In genomic region chr4:85496146-85496849, GRCh38 we compare ENCODE assay signal across 13 cellular contexts. TPM values are rescaled to one million over a fixed set of nuclear protein-coding genes. Genes with fewer than 3 reads are reported as not detected.
DNase-seq lines count a peak whose midpoint lies in the region; ATAC-seq and TF ChIP-seq lines count a peak whose summit lies in the region.
"Had no signal": no experiment of that assay in that cellular context is flagged by ENCODE, and none has a peak within 500 bp of the region (broad histone marks: within the 10 kb centered on the region; RNA-seq: fewer than 3 reads in every experiment).

No MANE protein-coding gene starts in this region.

- H3K9me3 Mint-ChIP-seq in osteocyte (ENCODE audit: unreplicated experiment): no peaks in the 10 kb centered on the region

- no peaks in the 10 kb centered on the region for H3K36me3 Mint-ChIP-seq in osteocyte (ENCODE audit: unreplicated experiment)

- peaks cover 19% of the 10 kb centered on the region for H3F3A ChIP-seq in SK-N-SH (replicated peaks; ENCODE audit: insufficient read depth)
- H3F3A ChIP-seq in smooth muscle cell (ENCODE audit: low read depth): peaks cover 5% of the 10 kb centered on the region

- DNase-seq in HCT116 (ENCODE audit: low read depth, low spot score) (no peak), SK-N-SH (no peak), fibroblast of pulmonary artery (ENCODE audit: low read depth) (peak; percentile 61), smooth muscle cell (lab: John Stamatoyannopoulos, UW; ENCODE audit: unreplicated experiment) (no peak), AG08396 (ENCODE audit: low spot score) (no peak), osteocyte (ENCODE audit: extremely low spot score, unreplicated experiment) (no peak), NCI-H187 (lab: John Stamatoyannopoulos, UW) (no peak)
- DNase-seq: activated CD8-positive, alpha-beta memory T cell treated with anti-CD3 and anti-CD28 coated beads, Interleukin-2, amount 50 U/mL, for 4 hours; COR-L47; effector memory CD8-positive, alpha-beta T cell; NCI-H1092 treated with DMSO at 0.1 percent for 48 hours; substantia nigra had no signal

- 70% methylated on average over 8 of the region's 8 CpGs for WGBS in SK-N-SH (ENCODE audit: low lambda C conversion rate)
- WGBS in smooth muscle cell (ENCODE audit: low lambda C conversion rate): 51% methylated on average over 8 of the region's 8 CpGs

- H3K9ac ChIP-seq in HCT116 (ENCODE audit: low read length) (no peak overlapping the region), SK-N-SH (no peak overlapping the region), smooth muscle cell (ENCODE audit: low read depth) (no peak overlapping the region)

- H3K27me3 ChIP-seq in HCT116 (ENCODE audit: insufficient read depth, low read length): no peaks in the 10 kb centered on the region
- no peaks in the 10 kb centered on the region for H3K27me3 ChIP-seq in SK-N-SH (ENCODE audit: insufficient read depth)
- no peaks in the 10 kb centered on the region for H3K27me3 ChIP-seq in smooth muscle cell (ENCODE audit: low read depth)

- BruUV-seq in HCT116 (replicated peaks; lab: Mats Ljungman, UMichigan): no TSS peak

- H3K4me3 ChIP-seq in HCT116 (replicated peaks in 1 of 2; ENCODE audit: low read depth in 1 of 2, low read length in 2 of 2): peak overlapping the region in 1 of 2 experiments; percentile 0; a peak in 1 of 4 replicates
- no peak overlapping the region for H3K4me3 ChIP-seq in SK-N-SH (ENCODE audit: low read depth in 2 of 2, low read length in 1 of 2)
- peak overlapping the region; percentile 30 for H3K4me3 ChIP-seq in fibroblast of pulmonary artery (replicated peaks; ENCODE audit: low read depth, low read length)
- H3K4me3 ChIP-seq in smooth muscle cell: peak overlapping the region; percentile 12

- CTCF ChIA-PET in HCT116 (lab: Charles Lee) (interaction anchor here (0.9 to 1.1 kb wide), 2 partner anchors 21 to 300 kb away, joined by 3 read pairs; partner anchors contain the start of gene ARHGAP24), SK-N-SH (lab: Yijun Ruan, JAX) (interaction anchor here (0.9 to 1.5 kb wide), 3 partner anchors 8 to 26 kb away, joined by 3 to 4 read pairs (median 3); no protein-coding TSS in a partner anchor)

- intact Hi-C loops in HCT116 (cut with micrococcal nuclease): no loop called here

- TF ChIP-seq RAD21 in HCT116 (IDR thresholded peaks at IDR 0.05; ENCODE audit: low read depth) (no peak), SK-N-SH (IDR thresholded peaks at IDR 0.05; ENCODE audit: low read length) (no peak)

- RAD21 ChIA-PET in HCT116 (lab: Charles Lee; ENCODE audit: low non-redundant PET in 1 of 2, low total read pairs in 2 of 2, uncharacterized antibody in 2 of 2, unreplicated experiment in 2 of 2): no interaction called here

- TF ChIP-seq POLR2A in HCT116 (IDR thresholded peaks at IDR 0.05; ENCODE audit: borderline replicate concordance, extremely low read depth, insufficient read depth, insufficient read length): no peak

- H3K27ac ChIP-seq in HCT116 (ENCODE audit: low read depth, low read length) (no peak overlapping the region), SK-N-SH (ENCODE audit: low read depth in 2 of 2, low read length in 1 of 2) (peak overlapping the region in 1 of 2 experiments; percentile 58; a peak in 3 of 4 replicates), smooth muscle cell (ENCODE audit: low read depth) (peak overlapping the region; percentile 61)

- H3K36me3 ChIP-seq in HCT116 (ENCODE audit: control insufficient read depth in 1 of 2, insufficient read depth in 2 of 2, low read length in 2 of 2) (no peaks in the 10 kb centered on the region), SK-N-SH (replicated peaks in 1 of 2; ENCODE audit: control insufficient read depth in 1 of 2, insufficient read depth in 2 of 2, low read length in 1 of 2) (no peaks in the 10 kb centered on the region), smooth muscle cell (ENCODE audit: low read depth) (no peaks in the 10 kb centered on the region)

- H3K27me3 Mint-ChIP-seq in osteocyte (ENCODE audit: unreplicated experiment): peaks cover 6% of the 10 kb centered on the region
- H3K27me3 Mint-ChIP-seq: effector memory CD8-positive, alpha-beta T cell had no signal

- ATAC-seq in HCT116 (no peak), GM21825 (IDR thresholded peaks at IDR 0.05; ENCODE audit: unreplicated experiment) (no peak)
- ATAC-seq: effector memory CD8-positive, alpha-beta T cell had no signal

- H2AFZ ChIP-seq in HCT116 (ENCODE audit: low read depth, low read length, poor library complexity, severe bottlenecking): peak overlapping the region; percentile 29
- H2AFZ ChIP-seq in SK-N-SH (ENCODE audit: low read depth): no peak overlapping the region
- H2AFZ ChIP-seq in smooth muscle cell (ENCODE audit: low read depth): peak overlapping the region; percentile 28

- TF ChIP-seq CTCF in HCT116 (IDR thresholded peaks at IDR 0.05 in 2 of 3, conservative IDR thresholded peaks at IDR 0.05 in 1 of 3; ENCODE audit: borderline replicate concordance in 1 of 3, insufficient read depth in 1 of 3, low read depth in 2 of 3, low read length in 2 of 3): no peak
- TF ChIP-seq CTCF in SK-N-SH (IDR thresholded peaks at IDR 0.05): no peak
- no peak for TF ChIP-seq CTCF in fibroblast of pulmonary artery (IDR thresholded peaks at IDR 0.05; ENCODE audit: low read length, missing control alignments)
- no peak for TF ChIP-seq CTCF in smooth muscle cell (IDR thresholded peaks at IDR 0.05; ENCODE audit: borderline replicate concordance, insufficient read depth, poor library complexity, severe bottlenecking)
- TF ChIP-seq CTCF in osteocyte (IDR thresholded peaks at IDR 0.05): no peak

- H3K79me2 ChIP-seq in HCT116 (ENCODE audit: insufficient read depth, low read length) (no peaks in the 10 kb centered on the region), SK-N-SH (ENCODE audit: insufficient read depth) (no peaks in the 10 kb centered on the region), smooth muscle cell (ENCODE audit: low read depth) (peaks cover 6% of the 10 kb centered on the region)

- H4K20me1 ChIP-seq in HCT116 (ENCODE audit: insufficient read depth) (no peaks in the 10 kb centered on the region), SK-N-SH (ENCODE audit: insufficient read depth) (no peaks in the 10 kb centered on the region), smooth muscle cell (ENCODE audit: low read depth) (no peaks in the 10 kb centered on the region)

- H3K9me3 ChIP-seq in HCT116 (ENCODE audit: control insufficient read depth in 1 of 2, insufficient read depth in 1 of 2, low read depth in 1 of 2, low read length in 2 of 2) (no peaks in the 10 kb centered on the region), SK-N-SH (no peaks in the 10 kb centered on the region), smooth muscle cell (replicated peaks; ENCODE audit: low read depth) (no peaks in the 10 kb centered on the region)

- H3K4me1 Mint-ChIP-seq in osteocyte (ENCODE audit: unreplicated experiment): no peaks in the 10 kb centered on the region

- no peak for TF ChIP-seq EP300 in SK-N-SH (IDR thresholded peaks at IDR 0.05; ENCODE audit: borderline replicate concordance in 1 of 2, low read depth in 1 of 2, low read length in 1 of 2)

- H3K4me3 Mint-ChIP-seq in osteocyte (ENCODE audit: unreplicated experiment): no peak overlapping the region
- H3K4me3 Mint-ChIP-seq: effector memory CD8-positive, alpha-beta T cell had no signal

- H3K9me2 ChIP-seq in HCT116 (ENCODE audit: insufficient read depth) (no peaks in the 10 kb centered on the region), SK-N-SH (no peaks in the 10 kb centered on the region)

- POLR2A ChIA-PET in HCT116 (lab: Charles Lee) (interaction anchor here (1.1 to 1.3 kb wide), 2 partner anchors 29 to 248 kb away, joined by 3 read pairs; no protein-coding TSS in a partner anchor), SK-N-SH (lab: Yijun Ruan, JAX) (no interaction called here)

- H3K27ac Mint-ChIP-seq in osteocyte (ENCODE audit: unreplicated experiment): no peak overlapping the region
- H3K27ac Mint-ChIP-seq: effector memory CD8-positive, alpha-beta T cell had no signal

- H3K4me1 ChIP-seq in HCT116 (ENCODE audit: control insufficient read depth in 1 of 2, insufficient read depth in 2 of 2, low read length in 2 of 2) (peaks cover 0 to 34% of the 10 kb centered on the region in 2 experiments; a peak in 2 of 4 replicates), SK-N-SH (ENCODE audit: control insufficient read depth in 1 of 2, insufficient read depth in 2 of 2, low read depth in 1 of 2, low read length in 1 of 2) (peaks cover 6 to 18% of the 10 kb centered on the region in 2 experiments; a peak in 2 of 4 replicates), smooth muscle cell (ENCODE audit: low read depth) (no peaks in the 10 kb centered on the region)

- H3K4me2 ChIP-seq in HCT116 (ENCODE audit: low read length) (peak overlapping the region; percentile 54), SK-N-SH (peak overlapping the region; percentile 32; the same call in 1 of the 2 replicates), smooth muscle cell (peak overlapping the region; percentile 78)

TF ChIP-seq in HCT116, 20 proteins besides CTCF, POLR2A, EP300 and RAD21 (continues in another document):
- no peak for TF ChIP-seq SP1 (IDR thresholded peaks at IDR 0.05; ENCODE audit: low read depth)
- TF ChIP-seq MAX (IDR thresholded peaks at IDR 0.05): no peak
- no peak for TF ChIP-seq ELF1 (IDR thresholded peaks at IDR 0.05; ENCODE audit: borderline replicate concordance, low read depth)
- TF ChIP-seq JUND (IDR thresholded peaks at IDR 0.05): no peak

TF ChIP-seq in SK-N-SH, 30 proteins besides CTCF, POLR2A, EP300 and RAD21 (continues in another document):
- TF ChIP-seq PBX3 (IDR thresholded peaks at IDR 0.05): no peak
- no peak for TF ChIP-seq FOXJ3 (CRISPR knock-in tag; IDR thresholded peaks at IDR 0.05)
- TF ChIP-seq SMC3 (IDR thresholded peaks at IDR 0.05; ENCODE audit: low read depth, low read length): no peak
- no peak for TF ChIP-seq RCOR1 (IDR thresholded peaks at IDR 0.05; ENCODE audit: low read length)
- TF ChIP-seq GABPA (IDR thresholded peaks at IDR 0.05; ENCODE audit: low read depth): no peak
- TF ChIP-seq TEAD4 (IDR thresholded peaks at IDR 0.05; ENCODE audit: borderline replicate concordance, insufficient read depth): no peak
- no peak for TF ChIP-seq FOSL2 (IDR thresholded peaks at IDR 0.05; ENCODE audit: borderline replicate concordance, low read depth)

RNA-seq across cellular contexts. Expression of gene ARHGAP24, which starts 21.3 kb away (rescaled TPM):
- total RNA-seq in HCT116 (2021; ENCODE audit: unreplicated experiment) (1.3 TPM), smooth muscle cell (15.7 and 18.2 TPM in 2 replicates), osteocyte (29.3 and 29.6 TPM in 2 replicates)
- polyA plus RNA-seq in HCT116 (2012): 0.85 and 1.1 TPM in 2 replicates
- polyA plus RNA-seq in SK-N-SH (2012; rRNA removed) (1.4 and 1.6 TPM in 2 replicates), smooth muscle cell (4.9 and 5.3 TPM in 2 replicates)
- polyA plus RNA-seq in SK-N-SH (2012; cell fraction: cytosol; rRNA removed): 1.2 and 1.5 TPM in 2 replicates
- 0.77 and 1.2 TPM in 2 replicates for polyA plus RNA-seq in SK-N-SH (2012; cell fraction: nucleus; rRNA removed)

Comparison
In these comparisons a context has a peak if more than half of its experiments do, and no peak if none do; other contexts are left out.
1. H3K4me3 ChIP-seq: peak in fibroblast of pulmonary artery (single experiment) and smooth muscle cell (single experiment); none in SK-N-SH (0 of 2).
2. Peak in every context shown above with its lines, with median percentiles within 50 percentile points of each other: H3K4me2 ChIP-seq.